ENCODE assay signal across 16 cellular contexts in genomic region chr3:78847203-78847602, GRCh38.
"Had no signal": no experiment of that assay in that cellular context is flagged by ENCODE, and none has a peak within 500 bp of the region (broad histone marks: within the 10 kb centered on the region; RNA-seq: fewer than 3 reads in every experiment).

No MANE protein-coding gene starts in this region.

- H3K27me3 ChIP-seq: esophagus muscularis mucosa, sigmoid colon had no signal

- H3K4me3 ChIP-seq: esophagus muscularis mucosa, sigmoid colon, thoracic aorta had no signal

- H3K27ac Mint-ChIP-seq: activated CD8-positive, alpha-beta T cell treated with anti-CD3 and anti-CD28 coated beads for 36 hours; activated naive CD4-positive, alpha-beta T cell treated with anti-CD3 and anti-CD28 coated beads, Interleukin-2, amount 50 U/mL, for 24 hours; stimulated activated naive B cell treated with anti-CD40 and anti-IgM and Interleukin-4, amounts not matched to agents 10 μg/mL and 1 μg/mL and 100 μg/mL, for 72 hours had no signal

- H3K9me3 ChIP-seq: esophagus muscularis mucosa, sigmoid colon, thoracic aorta had no signal

- H3K4me1 ChIP-seq: parathyroid adenoma had no signal

- H3K36me3 ChIP-seq: esophagus muscularis mucosa, sigmoid colon, thoracic aorta had no signal

- H3K9me3 Mint-ChIP-seq: activated naive CD4-positive, alpha-beta T cell treated with anti-CD3 and anti-CD28 coated beads, Interleukin-2, amount 50 U/mL, for 24 hours had no signal

- H3K36me3 Mint-ChIP-seq: activated naive CD4-positive, alpha-beta T cell treated with anti-CD3 and anti-CD28 coated beads, Interleukin-2, amount 50 U/mL, for 24 hours; naive thymus-derived CD8-positive, alpha-beta T cell; stimulated activated naive B cell treated with anti-CD40 and anti-IgM and Interleukin-4, amounts not matched to agents 10 μg/mL and 1 μg/mL and 100 μg/mL, for 72 hours had no signal

- H3K4me1 Mint-ChIP-seq: activated naive CD4-positive, alpha-beta T cell treated with anti-CD3 and anti-CD28 coated beads, Interleukin-2, amount 50 U/mL, for 24 hours; stimulated activated naive B cell treated with anti-CD40 and anti-IgM and Interleukin-4, amounts not matched to agents 10 μg/mL and 1 μg/mL and 100 μg/mL, for 72 hours had no signal

- DNase-seq: activated CD4-positive, alpha-beta T cell treated with anti-CD3 and anti-CD28 coated beads for 48 hours; activated CD4-positive, CD25-positive, alpha-beta regulatory T cell; activated CD8-positive, alpha-beta T cell treated with anti-CD3 and anti-CD28 coated beads for 36 hours; activated T-cell treated with anti-CD3 and anti-CD28 coated beads, Interleukin-2, amount 50 U/mL, for 4 hours; cerebellar nuclear complex; effector CD8-positive, alpha-beta T cell; left cardiac atrium; naive thymus-derived CD8-positive, alpha-beta T cell; sigmoid colon; stimulated activated naive B cell treated with anti-CD40 and anti-IgM and Interleukin-4, amounts not matched to agents 10 μg/mL and 1 μg/mL and 100 μg/mL, for 72 hours; T-helper 1 cell; T-helper 9 cell had no signal

- ATAC-seq: activated CD8-positive, alpha-beta T cell treated with anti-CD3 and anti-CD28 coated beads for 36 hours; activated T-cell treated with anti-CD3 and anti-CD28 coated beads, Interleukin-2, amount 50 U/mL, for 4 hours; naive thymus-derived CD8-positive, alpha-beta T cell; stimulated activated naive B cell treated with anti-CD40 and anti-IgM and Interleukin-4, amounts not matched to agents 10 μg/mL and 1 μg/mL and 100 μg/mL, for 72 hours had no signal

- H3K27me3 Mint-ChIP-seq: activated CD8-positive, alpha-beta T cell treated with anti-CD3 and anti-CD28 coated beads for 36 hours; activated naive CD4-positive, alpha-beta T cell treated with anti-CD3 and anti-CD28 coated beads, Interleukin-2, amount 50 U/mL, for 24 hours; naive thymus-derived CD8-positive, alpha-beta T cell; stimulated activated naive B cell treated with anti-CD40 and anti-IgM and Interleukin-4, amounts not matched to agents 10 μg/mL and 1 μg/mL and 100 μg/mL, for 72 hours had no signal

- H3K9ac ChIP-seq: parathyroid adenoma had no signal

- H3K4me3 Mint-ChIP-seq: activated CD8-positive, alpha-beta T cell treated with anti-CD3 and anti-CD28 coated beads for 36 hours; activated naive CD4-positive, alpha-beta T cell treated with anti-CD3 and anti-CD28 coated beads, Interleukin-2, amount 50 U/mL, for 24 hours; activated T-cell treated with anti-CD3 and anti-CD28 coated beads, Interleukin-2, amount 50 U/mL, for 4 hours; naive thymus-derived CD8-positive, alpha-beta T cell; stimulated activated naive B cell treated with anti-CD40 and anti-IgM and Interleukin-4, amounts not matched to agents 10 μg/mL and 1 μg/mL and 100 μg/mL, for 72 hours had no signal

- H2AFZ ChIP-seq: parathyroid adenoma had no signal

- H3K27ac ChIP-seq: esophagus muscularis mucosa, parathyroid adenoma, sigmoid colon, thoracic aorta had no signal
